ENCODE assay signal across 8 cellular contexts in genomic region chr16:65122974-65123845, GRCh38. TPM values are rescaled to one million over a fixed set of nuclear protein-coding genes. Genes with fewer than 3 reads are reported as not detected.
DNase-seq lines count a peak whose midpoint lies in the region; ATAC-seq and TF ChIP-seq lines count a peak whose summit lies in the region.

No MANE protein-coding gene starts in this region.

- no peaks in the 10 kb centered on the region for H3K9me3 Mint-ChIP-seq in progenitor cell of endocrine pancreas (ENCODE audit: low read depth)

- H3K4me1 Mint-ChIP-seq in progenitor cell of endocrine pancreas (ENCODE audit: low read depth): peaks cover 11% of the 10 kb centered on the region

- H3K9me3 ChIP-seq in adipocyte (ENCODE audit: control insufficient read depth, low read length): no peaks in the 10 kb centered on the region
- H3K9me3 ChIP-seq in left ventricle myocardium inferior (replicated peaks): no peaks in the 10 kb centered on the region

- peak overlapping the region; percentile 86 for H3K27ac ChIP-seq in left ventricle myocardium inferior (replicated peaks)

- peak overlapping the region; percentile 24 for H3K27ac Mint-ChIP-seq in progenitor cell of endocrine pancreas

- H3K4me3 ChIP-seq in adipocyte (ENCODE audit: low read length) (peak overlapping the region; percentile 90), left ventricle myocardium inferior (peak overlapping the region; percentile 77)

- ATAC-seq in GM19467 (IDR thresholded peaks at IDR 0.05; ENCODE audit: unreplicated experiment): no peak

- H3K27me3 ChIP-seq in adipocyte (replicated peaks; ENCODE audit: control insufficient read depth, insufficient read depth, low read length) (no peaks in the 10 kb centered on the region), left ventricle myocardium inferior (ENCODE audit: low read depth) (peaks cover 66% of the 10 kb centered on the region)

- H3K36me3 ChIP-seq in adipocyte (ENCODE audit: control insufficient read depth, insufficient read depth, low read length, severe bottlenecking): no peaks in the 10 kb centered on the region
- H3K36me3 ChIP-seq in left ventricle myocardium inferior: no peaks in the 10 kb centered on the region

- no peaks in the 10 kb centered on the region for H3K36me3 Mint-ChIP-seq in progenitor cell of endocrine pancreas (ENCODE audit: insufficient read depth)

- peak overlapping the region; percentile 95 for H3K9ac ChIP-seq in adipocyte (ENCODE audit: low read length)

- H3K4me3 Mint-ChIP-seq in progenitor cell of endocrine pancreas (ENCODE audit: low read depth): peak overlapping the region; percentile 72

- DNase-seq in Daoy (ENCODE audit: low read depth) (peak; percentile 61), adipocyte (ENCODE audit: low read depth) (peak; percentile 88), left ventricle myocardium inferior (peak; percentile 64), progenitor cell of endocrine pancreas (ENCODE audit: low spot score, unreplicated experiment) (no peak), T-helper 9 cell (no peak), NCI-H2227 treated with DMSO at 0.1 percent for 48 hours (lab: John Stamatoyannopoulos, UW) (no peak)
- DNase-seq in activated CD4-positive, alpha-beta T cell treated with anti-CD3 and anti-CD28 coated beads, Interleukin-2, amount 50 U/mL, for 48 hours: no peak

- H3K27me3 Mint-ChIP-seq in progenitor cell of endocrine pancreas: peaks cover 69% of the 10 kb centered on the region

- H3K4me1 ChIP-seq in adipocyte (ENCODE audit: control insufficient read depth, insufficient read depth, low read length) (peaks cover 40% of the 10 kb centered on the region), left ventricle myocardium inferior (peaks cover 38% of the 10 kb centered on the region)

- TF ChIP-seq CTCF in left ventricle myocardium inferior (IDR thresholded peaks at IDR 0.05; ENCODE audit: borderline replicate concordance): no peak
- TF ChIP-seq CTCF in progenitor cell of endocrine pancreas (IDR thresholded peaks at IDR 0.05; ENCODE audit: unreplicated experiment): no peak

- intact Hi-C loops in left ventricle myocardium inferior (cut with micrococcal nuclease): loop anchor here (10.0 kb wide), 1 partner anchor 192 kb away; no protein-coding TSS in a partner anchor

RNA-seq across cellular contexts. Expression of gene CDH11, which starts 1.3 kb away (rescaled TPM):
- 46.9 and 74.5 TPM in 2 replicates for total RNA-seq in Daoy (2014; rRNA removed; shearing (Covaris generic))
- total RNA-seq in left ventricle myocardium inferior: 20.9 TPM
- total RNA-seq in progenitor cell of endocrine pancreas: 5.5 and 6.0 TPM in 2 replicates

Comparison
In these comparisons a context has a peak if more than half of its experiments do, and no peak if none do; other contexts are left out.
1. DNase-seq: peak in Daoy (single experiment), adipocyte (single experiment) and left ventricle myocardium inferior (single experiment); none in progenitor cell of endocrine pancreas (single experiment), T-helper 9 cell (single experiment), NCI-H2227 treated with DMSO at 0.1 percent for 48 hours (single experiment) and activated CD4-positive, alpha-beta T cell treated with anti-CD3 and anti-CD28 coated beads, Interleukin-2, amount 50 U/mL, for 48 hours (0 of 2).